In the genomic region with DNA sequence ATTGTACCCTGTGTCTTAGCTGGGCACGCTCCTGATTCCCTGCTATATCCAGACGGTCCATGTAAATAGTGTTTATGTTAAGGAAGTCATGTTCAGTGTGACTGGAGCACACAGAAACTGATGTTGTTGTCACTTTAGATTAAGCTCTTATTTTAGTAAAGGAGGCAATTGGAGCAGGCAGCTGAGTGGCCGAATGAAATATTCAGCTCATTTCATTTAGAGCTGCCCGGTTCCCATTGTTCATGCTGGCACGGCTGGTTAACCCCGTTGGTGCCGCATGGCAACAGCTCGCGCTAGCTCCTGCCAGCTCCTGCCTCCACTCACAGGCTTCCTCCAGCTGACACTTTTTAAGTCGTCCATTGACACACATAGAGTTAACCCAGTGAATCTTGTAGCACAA, we compare ENCODE assay signal across 23 cellular contexts.
DNase-seq lines count a peak whose midpoint lies in the region; ATAC-seq and TF ChIP-seq lines count a peak whose summit lies in the region.
"Had no signal": no experiment of that assay in that cellular context is flagged by ENCODE, and none has a peak within 500 bp of the region (broad histone marks: within the 10 kb centered on the region; RNA-seq: fewer than 3 reads in every experiment).

No MANE protein-coding gene starts in this region.

- intact Hi-C loops in head of caudate nucleus (cut with DNase I), result no loop called here
- intact Hi-C loops in sciatic nerve (cut with DNase I), result no loop called here

- TF ChIP-seq CTCF in GM13977 (IDR thresholded peaks at IDR 0.05; ENCODE audit: extremely low read depth, insufficient read depth, missing control alignments), result no peak

- DNase-seq in NCI-H2107 treated with DMSO at 0.1 percent for 48 hours (lab: John Stamatoyannopoulos, UW; ENCODE audit: unreplicated experiment) (peak; percentile 63), NCI-H2107 (lab: John Stamatoyannopoulos, UW) (no peak), anterior cingulate cortex (lab: John Stamatoyannopoulos, UW) (peak in 45 of 58 donors; percentile 2 to 71 (median 26)), head of caudate nucleus (peak in 22 of 42 donors; percentile 8 to 60 (median 24)), putamen (ENCODE audit: low spot score) (peak; percentile 23), T-helper 1 cell (no peak), sciatic nerve (ENCODE audit: low spot score) (no peak), GM13977 (ENCODE audit: low spot score) (no peak)
- DNase-seq: activated CD4-positive, alpha-beta T cell treated with anti-CD3 and anti-CD28 coated beads for 4 hours; activated naive CD8-positive, alpha-beta T cell treated with anti-CD3 and anti-CD28 coated beads, Interleukin-2, amount 10 ng/mL, durations not matched to agents 7 days and 5 days; CD8-positive, alpha-beta memory T cell; DMS79; erythroblast; foreskin melanocyte; natural killer cell; NCI-H146; NCI-H510A treated with DMSO at 0.1 percent for 48 hours; psoas muscle; spleen; stimulated activated CD4-positive, alpha-beta T cell treated with anti-CD3 and anti-CD28 coated beads, Interleukin-4, amount 100 ng/mL, for 24 hours; stimulated activated naive CD8-positive, alpha-beta T cell treated with anti-CD3 and anti-CD28 coated beads, Interleukin-15, amount 100 ng/mL, for 72 hours; upper lobe of left lung had no signal

- in situ Hi-C loops in GM13977 (cut with MboI; ENCODE audit: low pct_unique_long_range_greater_than_20kb, low sequenced_read_pairs, unreplicated experiment), result no loop called here

- no peak for ATAC-seq in sciatic nerve
- ATAC-seq: activated T-helper 17 cell treated with anti-CD3 and anti-CD28 coated beads, Interleukin-2, amount 50 U/mL, for 72 hours; natural killer cell; psoas muscle; stimulated activated naive CD8-positive, alpha-beta T cell treated with anti-CD3 and anti-CD28 coated beads, Interleukin-15, amount 100 ng/mL, for 72 hours had no signal

Comparison
In these comparisons a context has a peak if more than half of its experiments do, and no peak if none do; other contexts are left out.
1. DNase-seq: peak in NCI-H2107 treated with DMSO at 0.1 percent for 48 hours (single experiment), anterior cingulate cortex (45 of 58), head of caudate nucleus (22 of 42) and putamen (single experiment); none in NCI-H2107 (single experiment), T-helper 1 cell (0 of 5), sciatic nerve (single experiment) and GM13977 (single experiment).